Comparison of ENCODE assay signal across 13 cellular contexts in the genomic region with DNA sequence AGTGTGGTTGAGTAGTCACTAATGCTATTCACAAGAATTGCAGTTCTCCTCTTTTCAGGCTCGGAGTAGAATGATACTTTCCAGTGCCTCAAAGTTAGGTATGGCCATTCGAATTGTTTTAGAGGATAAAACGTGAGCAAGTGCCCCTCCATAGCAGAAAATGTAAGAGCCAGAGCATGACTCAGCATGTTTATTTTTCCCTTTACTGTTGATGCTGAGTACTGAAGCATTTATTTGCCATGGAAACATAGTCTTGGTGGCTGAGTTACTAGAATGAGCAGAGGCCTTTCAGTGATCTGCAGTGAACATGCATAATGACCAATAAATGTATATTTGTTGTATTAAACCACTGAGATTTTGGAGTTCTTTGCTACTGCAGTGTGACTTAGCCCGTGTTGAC.
A peak's percentile ranks its signal among the peaks of the same experiment; 100 is the strongest.
DNase-seq lines count a peak whose midpoint lies in the region; ATAC-seq and TF ChIP-seq lines count a peak whose summit lies in the region.
"Had no signal": no experiment of that assay in that cellular context is flagged by ENCODE, and none has a peak within 500 bp of the region (broad histone marks: within the 10 kb centered on the region; RNA-seq: fewer than 3 reads in every experiment).

No MANE protein-coding gene starts in this region.

- ATAC-seq in CD8-positive, alpha-beta T cell, result no peak
- ATAC-seq: left colon had no signal

- H4K20me1 ChIP-seq in GM23248 (ENCODE audit: insufficient read depth), result no peaks in the 10 kb centered on the region

- H3K27me3 ChIP-seq in GM23248 (replicated peaks; ENCODE audit: insufficient read depth), result no peaks in the 10 kb centered on the region
- no peaks in the 10 kb centered on the region for H3K27me3 ChIP-seq in CD8-positive, alpha-beta T cell (ENCODE audit: insufficient read depth, low read length)
- H3K27me3 ChIP-seq: testis had no signal

- H3K4me3 ChIP-seq in GM23248, result no peak overlapping the region
- H3K4me3 ChIP-seq in CD8-positive, alpha-beta T cell (ENCODE audit: low read depth, low read length), result no peak overlapping the region
- H3K4me3 ChIP-seq: testis had no signal

- no peak overlapping the region for H2AFZ ChIP-seq in GM23248

- in situ Hi-C loops in GM23248 (cut with MboI), result no loop called here

- H3K79me2 ChIP-seq in GM23248 (ENCODE audit: insufficient read depth), result no peaks in the 10 kb centered on the region

- POLR2A ChIA-PET in CD8-positive, alpha-beta T cell (lab: Charles Lee), result no interaction called here

- no peaks in the 10 kb centered on the region for H3K9me3 Mint-ChIP-seq in activated CD4-positive, alpha-beta T cell treated with anti-CD3 and anti-CD28 coated beads, Interleukin-2, amount 10 ng/mL, durations not matched to agents 24 days and 14 days
- no peaks in the 10 kb centered on the region for H3K9me3 Mint-ChIP-seq in CD8-positive, alpha-beta T cell

- peaks cover 16% of the 10 kb centered on the region for H3K4me1 ChIP-seq in GM23248 (ENCODE audit: insufficient read depth)
- H3K4me1 ChIP-seq in CD8-positive, alpha-beta T cell (ENCODE audit: insufficient read depth, low read length), result no peaks in the 10 kb centered on the region
- H3K4me1 ChIP-seq: testis had no signal

- H3K4me2 ChIP-seq in GM23248 (ENCODE audit: unreplicated experiment), result no peak overlapping the region

- H3F3A ChIP-seq in GM23248 (ENCODE audit: insufficient read depth), result peaks cover 10% of the 10 kb centered on the region

- H3K9ac ChIP-seq in GM23248, result no peak overlapping the region

- intact Hi-C loops in activated CD4-positive, alpha-beta T cell treated with anti-CD3 and anti-CD28 coated beads, Interleukin-2, amount 10 ng/mL, durations not matched to agents 24 days and 14 days (cut with micrococcal nuclease), result no loop called here
- intact Hi-C loops in CD8-positive, alpha-beta T cell (cut with DNase I, micrococcal nuclease), result no loop called here

- no peaks in the 10 kb centered on the region for H3K36me3 ChIP-seq in GM23248 (ENCODE audit: low read depth)
- no peaks in the 10 kb centered on the region for H3K36me3 ChIP-seq in CD8-positive, alpha-beta T cell (ENCODE audit: insufficient read depth, low read length)

- TF ChIP-seq CTCF in 22Rv1 (IDR thresholded peaks at IDR 0.05), result no peak
- TF ChIP-seq CTCF in CD8-positive, alpha-beta T cell (IDR thresholded peaks at IDR 0.05), result no peak

- no peaks in the 10 kb centered on the region for H3K27me3 Mint-ChIP-seq in activated CD4-positive, alpha-beta T cell treated with anti-CD3 and anti-CD28 coated beads, Interleukin-2, amount 10 ng/mL, durations not matched to agents 24 days and 14 days
- no peaks in the 10 kb centered on the region for H3K27me3 Mint-ChIP-seq in CD8-positive, alpha-beta T cell (ENCODE audit: low read depth)
- H3K27me3 Mint-ChIP-seq: CD4-positive, alpha-beta memory T cell had no signal

- DNase-seq in GM23248 (peak; percentile 77), OCI-M1 (lab: John Stamatoyannopoulos, UW) (peak; percentile 5), fibroblast of peridontal ligament (ENCODE audit: extremely low read depth) (peak; percentile 80), GM19238 (ENCODE audit: insufficient read length, low spot score) (no peak), NCI-H1694 treated with DMSO at 0.1 percent for 48 hours (lab: John Stamatoyannopoulos, UW) (no peak)
- no peak for DNase-seq in activated CD4-positive, alpha-beta T cell treated with anti-CD3 and anti-CD28 coated beads, Interleukin-2, amount 10 ng/mL, durations not matched to agents 24 days and 14 days
- DNase-seq in CD8-positive, alpha-beta T cell, result no peak
- DNase-seq: activated CD4-positive, alpha-beta T cell treated with anti-CD3 and anti-CD28 coated beads, Interleukin-2, amount 50 U/mL, for 4 hours; CD4-positive, alpha-beta memory T cell; left colon; small intestine; testis had no signal

- no peaks in the 10 kb centered on the region for H3K9me3 ChIP-seq in GM23248 (ENCODE audit: low read depth)
- H3K9me3 ChIP-seq in CD8-positive, alpha-beta T cell (ENCODE audit: low read length), result no peaks in the 10 kb centered on the region
- H3K9me3 ChIP-seq: testis had no signal

- peak overlapping the region; percentile 58 for H3K27ac ChIP-seq in 22Rv1
- peak overlapping the region; percentile 19; the same call in 1 of the 2 replicates for H3K27ac ChIP-seq in GM23248
- no peak overlapping the region for H3K27ac ChIP-seq in CD8-positive, alpha-beta T cell (ENCODE audit: low read depth, low read length)
- H3K27ac ChIP-seq: testis had no signal

- H3K36me3 Mint-ChIP-seq in activated CD4-positive, alpha-beta T cell treated with anti-CD3 and anti-CD28 coated beads, Interleukin-2, amount 10 ng/mL, durations not matched to agents 24 days and 14 days (ENCODE audit: low read depth), result no peaks in the 10 kb centered on the region
- H3K36me3 Mint-ChIP-seq in CD8-positive, alpha-beta T cell, result no peaks in the 10 kb centered on the region
- H3K36me3 Mint-ChIP-seq: CD4-positive, alpha-beta memory T cell had no signal

- 40 to 45% methylated on average over 4 of the region's 4 CpGs for WGBS in GM23248 (ENCODE audit: low coverage in 1 of 2, low lambda C conversion rate in 2 of 2, missing lambda C conversion rate in 2 of 2), 2 experiments

- CTCF ChIA-PET in CD8-positive, alpha-beta T cell (lab: Charles Lee), result no interaction called here

- no peaks in the 10 kb centered on the region for H3K4me1 Mint-ChIP-seq in activated CD4-positive, alpha-beta T cell treated with anti-CD3 and anti-CD28 coated beads, Interleukin-2, amount 10 ng/mL, durations not matched to agents 24 days and 14 days
- no peaks in the 10 kb centered on the region for H3K4me1 Mint-ChIP-seq in CD8-positive, alpha-beta T cell (ENCODE audit: low read depth)
- H3K4me1 Mint-ChIP-seq: CD4-positive, alpha-beta memory T cell had no signal

- no peak overlapping the region for H3K4me3 Mint-ChIP-seq in activated CD4-positive, alpha-beta T cell treated with anti-CD3 and anti-CD28 coated beads, Interleukin-2, amount 10 ng/mL, durations not matched to agents 24 days and 14 days
- no peak overlapping the region for H3K4me3 Mint-ChIP-seq in CD8-positive, alpha-beta T cell
- H3K4me3 Mint-ChIP-seq: CD4-positive, alpha-beta memory T cell had no signal

- H3K9me2 ChIP-seq in GM23248 (ENCODE audit: insufficient read depth), result no peaks in the 10 kb centered on the region

- no peak overlapping the region for H3K27ac Mint-ChIP-seq in activated CD4-positive, alpha-beta T cell treated with anti-CD3 and anti-CD28 coated beads, Interleukin-2, amount 10 ng/mL, durations not matched to agents 24 days and 14 days
- no peak overlapping the region for H3K27ac Mint-ChIP-seq in CD8-positive, alpha-beta T cell
- H3K27ac Mint-ChIP-seq: CD4-positive, alpha-beta memory T cell had no signal

Comparison
In these comparisons a context has a peak if more than half of its experiments do, and no peak if none do; other contexts are left out.
1. DNase-seq: peak in GM23248 (single experiment), OCI-M1 (single experiment) and fibroblast of peridontal ligament (single experiment); none in activated CD4-positive, alpha-beta T cell treated with anti-CD3 and anti-CD28 coated beads, Interleukin-2, amount 10 ng/mL, durations not matched to agents 24 days and 14 days (single experiment), GM19238 (single experiment), NCI-H1694 treated with DMSO at 0.1 percent for 48 hours (single experiment) and CD8-positive, alpha-beta T cell (0 of 7).